ENCODE assay signal across 23 cellular contexts in the genomic region with DNA sequence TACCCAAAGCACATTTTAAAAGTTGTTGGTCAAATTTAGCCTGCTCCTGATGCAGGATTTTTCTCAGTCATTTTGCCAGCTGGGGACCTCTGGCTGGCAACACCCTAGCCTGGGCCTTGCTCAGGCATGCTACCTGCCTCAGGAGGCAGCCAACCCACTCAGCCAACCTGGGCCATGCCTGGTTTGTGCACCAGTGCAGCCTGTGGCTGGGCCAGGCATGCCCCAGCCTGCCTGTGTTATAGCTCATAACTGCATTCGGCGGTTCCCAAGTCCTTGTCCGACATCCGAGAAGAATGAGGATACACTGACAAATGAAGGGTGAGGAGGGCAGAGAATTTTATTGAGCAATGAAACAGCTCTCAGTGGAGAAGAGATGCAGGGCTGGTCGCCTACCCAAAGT.
"Had no signal": no experiment of that assay in that cellular context is flagged by ENCODE, and none has a peak within 500 bp of the region (broad histone marks: within the 10 kb centered on the region; RNA-seq: fewer than 3 reads in every experiment).

No MANE protein-coding gene starts in this region.

- DNase-seq: activated CD4-positive, alpha-beta T cell treated with anti-CD3 and anti-CD28 coated beads for 4 hours; activated CD8-positive, alpha-beta memory T cell treated with anti-CD3 and anti-CD28 coated beads, Interleukin-2, amount 50 U/mL, for 4 hours; activated CD8-positive, alpha-beta T cell treated with anti-CD3 and anti-CD28 coated beads for 36 hours; activated gamma-delta T cell treated with Interleukin-2 at 50 U/mL for 16 hours; activated naive CD4-positive, alpha-beta T cell treated with anti-CD3 and anti-CD28 coated beads, Interleukin-2, amount 10 ng/mL, durations not matched to agents 7 days and 5 days; activated naive CD8-positive, alpha-beta T cell treated with anti-CD3 and anti-CD28 coated beads for 36 hours; activated T-cell treated with anti-CD3 and anti-CD28 coated beads, Interleukin-2, amount 50 U/mL, for 72 hours; adrenal gland; anterior cingulate cortex; caudate nucleus; MG63; MV-4-11; NCI-H1092 treated with DMSO at 0.1 percent for 48 hours; NCI-H1417 treated with DMSO at 0.1 percent for 48 hours; NCI-H1694; NCI-H2029; NCI-H2107; NCI-H510A treated with DMSO at 0.1 percent for 48 hours; NCI-H69; Peyer's patch; SHP77 treated with DMSO at 0.1 percent for 48 hours had no signal

- H3K27ac ChIP-seq: adrenal gland, KMS-11, Peyer's patch had no signal

- H3K4me2 ChIP-seq: KMS-11 had no signal

- H3K9me3 ChIP-seq: adrenal gland, MG63, Peyer's patch had no signal

- H3K4me1 ChIP-seq: adrenal gland, Peyer's patch had no signal

- ATAC-seq: activated CD4-positive, CD25-positive, alpha-beta regulatory T cell treated with anti-CD3 and anti-CD28 coated beads, Interleukin-2, amount 50 U/mL, for 24 hours; activated CD8-positive, alpha-beta T cell treated with anti-CD3 and anti-CD28 coated beads for 36 hours; activated T-cell treated with anti-CD3 and anti-CD28 coated beads, Interleukin-2, amount 50 U/mL, for 72 hours had no signal

- H3K4me3 ChIP-seq: adrenal gland, MG63, Peyer's patch had no signal

- H3K9ac ChIP-seq: KMS-11 had no signal

- H3K36me3 ChIP-seq: adrenal gland, MG63, Peyer's patch had no signal

- H3K27me3 ChIP-seq: adrenal gland, MG63, Peyer's patch had no signal
